ENCODE assay signal across 8 cellular contexts in genomic region chr17:19384723-19385391, GRCh38. TPM values are rescaled to one million over a fixed set of nuclear protein-coding genes. Genes with fewer than 3 reads are reported as not detected.
DNase-seq lines count a peak whose midpoint lies in the region; ATAC-seq, FAIRE-seq and TF ChIP-seq lines count a peak whose summit lies in the region.

No MANE protein-coding gene starts in this region.

- H3K36me3 ChIP-seq in prostate gland, result peaks cover 8 to 11% of the 10 kb centered on the region in 2 donors

- H3K4me3 ChIP-seq in prostate gland, result no peak overlapping the region

- intact Hi-C loops in prostate gland (cut with DNase I), result no loop called here

- H3K4me3 Mint-ChIP-seq in activated T-cell treated with anti-CD3 and anti-CD28 coated beads, Interleukin-2, amount 50 U/mL, for 72 hours, result no peak overlapping the region
- no peak overlapping the region for H3K4me3 Mint-ChIP-seq in T-cell

- no peak for ATAC-seq in activated T-cell treated with anti-CD3 and anti-CD28 coated beads, Interleukin-2, amount 50 U/mL, for 72 hours (replicated peaks in 1 of 2)
- no peak for ATAC-seq in T-cell (replicated peaks in 1 of 4)
- no peak for ATAC-seq in GM18861 (IDR thresholded peaks at IDR 0.05; ENCODE audit: unreplicated experiment)

- no peaks in the 10 kb centered on the region for H3K4me1 ChIP-seq in prostate gland (replicated peaks)

- 30% methylated on average over 15 of the region's 16 CpGs for WGBS in prostate gland

- no peak overlapping the region for H3K27ac Mint-ChIP-seq in activated T-cell treated with anti-CD3 and anti-CD28 coated beads, Interleukin-2, amount 50 U/mL, for 72 hours
- H3K27ac Mint-ChIP-seq in T-cell, result no peak overlapping the region

- no peaks in the 10 kb centered on the region for H3K9me3 Mint-ChIP-seq in activated T-cell treated with anti-CD3 and anti-CD28 coated beads, Interleukin-2, amount 50 U/mL, for 72 hours
- no peaks in the 10 kb centered on the region for H3K9me3 Mint-ChIP-seq in T-cell

- FAIRE-seq in frontal cortex (lab: Jason Lieb, UNC), result no peak

- DNase-seq in EH (ENCODE audit: low read depth) (peak; percentile 73), RPMI7951 (ENCODE audit: low read depth) (peak; percentile 82), frontal cortex (ENCODE audit: low spot score in 2 of 2) (peak; percentile 69 to 83), prostate gland (ENCODE audit: low spot score) (peak; percentile 52), T-cell (no peak), SK-N-DZ (ENCODE audit: low spot score) (no peak)
- no peak for DNase-seq in activated T-cell treated with anti-CD3 and anti-CD28 coated beads, Interleukin-2, amount 50 U/mL, for 72 hours

- CTCF ChIA-PET in T-cell (lab: Charles Lee), result no interaction called here

- H3K4me1 Mint-ChIP-seq in activated T-cell treated with anti-CD3 and anti-CD28 coated beads, Interleukin-2, amount 50 U/mL, for 72 hours (ENCODE audit: low read depth), result peaks cover 6% of the 10 kb centered on the region
- H3K4me1 Mint-ChIP-seq in T-cell, result peaks cover 2 to 14% (median 9%) of the 10 kb centered on the region in 3 donors

- POLR2A ChIA-PET in T-cell (lab: Charles Lee), result interaction anchor here in 1 of 2 donors (0.6 kb wide), 1 partner anchor 152 kb away, joined by 4 read pairs; no protein-coding TSS in a partner anchor

- H3K36me3 Mint-ChIP-seq in activated T-cell treated with anti-CD3 and anti-CD28 coated beads, Interleukin-2, amount 50 U/mL, for 72 hours (ENCODE audit: insufficient read depth in 2 of 2), result peaks cover 0 to 2% of the 10 kb centered on the region in 2 donors
- peaks cover 33% of the 10 kb centered on the region for H3K36me3 Mint-ChIP-seq in T-cell

- H3K27me3 ChIP-seq in prostate gland (replicated peaks; ENCODE audit: insufficient read depth), result no peaks in the 10 kb centered on the region

- H3K27me3 Mint-ChIP-seq in activated T-cell treated with anti-CD3 and anti-CD28 coated beads, Interleukin-2, amount 50 U/mL, for 72 hours (ENCODE audit: low read depth), result peaks cover 6% of the 10 kb centered on the region
- peaks cover 0 to 4% of the 10 kb centered on the region in 2 donors for H3K27me3 Mint-ChIP-seq in T-cell

- peak; percentile 65 for TF ChIP-seq POLR2A in prostate gland (IDR thresholded peaks at IDR 0.05)

- peak overlapping the region; percentile 69 to 73 for H3K27ac ChIP-seq in prostate gland

- TF ChIP-seq CTCF in prostate gland (IDR thresholded peaks at IDR 0.05), result no peak

- no peaks in the 10 kb centered on the region for H3K9me3 ChIP-seq in prostate gland

RNA-seq across cellular contexts. Expression of gene MFAP4, which starts 2.1 kb away (rescaled TPM):
- 4.7 and 5.2 TPM in 2 replicates for total RNA-seq in RPMI7951 (2014; rRNA removed; shearing (Covaris generic))
- total RNA-seq in frontal cortex (0.82 TPM), prostate gland (100 to 1,000 TPM in 1 of 2 donors, 10 to 100 TPM in 1; 56.1 to 146 TPM), T-cell (under 1 TPM in 3 of 5 donors, not detected in 2; 0.18 to 0.63 (median 0.46) TPM)
- under 1 TPM; 0.44 to 0.82 TPM for total RNA-seq in activated T-cell treated with anti-CD3 and anti-CD28 coated beads, Interleukin-2, amount 50 U/mL, for 72 hours
- 17.9 and 18.6 TPM in 2 replicates for polyA plus RNA-seq in SK-N-DZ (2014; cell fraction: cytosol; rRNA removed)
- 7.8 and 11.7 TPM in 2 replicates for polyA plus RNA-seq in SK-N-DZ (2014; cell fraction: nucleus; rRNA removed)

RNA-seq across cellular contexts. Expression of gene MAPK7, which starts 6.6 kb away (rescaled TPM):
- 4.1 and 6.7 TPM in 2 replicates for total RNA-seq in RPMI7951 (2014; rRNA removed; shearing (Covaris generic))
- total RNA-seq in frontal cortex (12.6 TPM), prostate gland (10 to 100 TPM; 22.3 to 43.1 TPM), T-cell (10 to 100 TPM; 14.6 to 29.8 (median 27.9) TPM)
- total RNA-seq in activated T-cell treated with anti-CD3 and anti-CD28 coated beads, Interleukin-2, amount 50 U/mL, for 72 hours, result 10 to 100 TPM; 13.6 to 16.7 TPM
- polyA plus RNA-seq in SK-N-DZ (2014; cell fraction: cytosol; rRNA removed), result 12.4 and 25.4 TPM in 2 replicates
- polyA plus RNA-seq in SK-N-DZ (2014; cell fraction: nucleus; rRNA removed), result 16.0 and 39.5 TPM in 2 replicates

RNA-seq across cellular contexts. Expression of gene B9D1, which starts 22.3 kb away (rescaled TPM):
- total RNA-seq in RPMI7951 (2014; rRNA removed; shearing (Covaris generic)), result 16.2 and 20.3 TPM in 2 replicates
- total RNA-seq in frontal cortex, result 12.6 TPM
- 10 to 100 TPM; 15.7 to 28.8 TPM for total RNA-seq in prostate gland
- 1 to 10 TPM; 2.4 to 4.3 TPM for total RNA-seq in activated T-cell treated with anti-CD3 and anti-CD28 coated beads, Interleukin-2, amount 50 U/mL, for 72 hours
- 1 to 10 TPM; 1.2 to 2.5 (median 2.1) TPM for total RNA-seq in T-cell
- polyA plus RNA-seq in SK-N-DZ (2014; cell fraction: cytosol; rRNA removed), result 23.1 and 46.3 TPM in 2 replicates
- 50.2 and 66.7 TPM in 2 replicates for polyA plus RNA-seq in SK-N-DZ (2014; cell fraction: nucleus; rRNA removed)

RNA-seq across cellular contexts. Expression of gene RNF112, which starts 26.2 kb away (rescaled TPM):
- 0.24 and 0.29 TPM in 2 replicates for total RNA-seq in RPMI7951 (2014; rRNA removed; shearing (Covaris generic))
- total RNA-seq in frontal cortex, result 26.1 TPM
- 1 to 10 TPM; 2.3 to 6.6 TPM for total RNA-seq in prostate gland
- total RNA-seq in activated T-cell treated with anti-CD3 and anti-CD28 coated beads, Interleukin-2, amount 50 U/mL, for 72 hours, result 1 to 10 TPM in 1 of 2 donors, under 1 TPM in 1; 0.84 to 1.6 TPM
- 1 to 10 TPM in 3 of 5 donors, under 1 TPM in 2; 0.40 to 1.8 (median 1.2) TPM for total RNA-seq in T-cell
- polyA plus RNA-seq in SK-N-DZ (2014; cell fraction: cytosol; rRNA removed), result 11.7 and 18.9 TPM in 2 replicates
- 74.2 and 97.1 TPM in 2 replicates for polyA plus RNA-seq in SK-N-DZ (2014; cell fraction: nucleus; rRNA removed)

Comparison
In these comparisons a context has a peak if more than half of its experiments do, and no peak if none do; other contexts are left out.
1. DNase-seq: peak in EH (single experiment), RPMI7951 (single experiment), frontal cortex (2 of 2) and prostate gland (single experiment); none in activated T-cell treated with anti-CD3 and anti-CD28 coated beads, Interleukin-2, amount 50 U/mL, for 72 hours (0 of 2), T-cell (0 of 34) and SK-N-DZ (single experiment).